In genomic region chr10:72308320-72308987, GRCh38 we compare ENCODE assay signal across 8 cellular contexts. TPM values are rescaled to one million over a fixed set of nuclear protein-coding genes. Genes with fewer than 3 reads are reported as not detected.
DNase-seq lines count a peak whose midpoint lies in the region; ATAC-seq and TF ChIP-seq lines count a peak whose summit lies in the region.

No MANE protein-coding gene starts in this region.

- WGBS in spleen, 5 donors = 51 to 70% (median 57%) methylated on average over 7 of the region's 7 CpGs

- H3K4me1 ChIP-seq in cardiac muscle cell (ENCODE audit: low read depth) (peaks cover 7% of the 10 kb centered on the region), spleen (peaks cover 36 to 88% (median 66%) of the 10 kb centered on the region in 6 donors)

- peak overlapping the region; percentile 76 for H3K27ac Mint-ChIP-seq in activated CD4-positive, alpha-beta memory T cell treated with anti-CD3 and anti-CD28 coated beads, Interleukin-2, amount 10 ng/mL, durations not matched to agents 7 days and 5 days

- H3K4me3 Mint-ChIP-seq in activated CD4-positive, alpha-beta memory T cell treated with anti-CD3 and anti-CD28 coated beads, Interleukin-2, amount 10 ng/mL, durations not matched to agents 7 days and 5 days = no peak overlapping the region

- H3K4me1 Mint-ChIP-seq in activated CD4-positive, alpha-beta memory T cell treated with anti-CD3 and anti-CD28 coated beads, Interleukin-2, amount 10 ng/mL, durations not matched to agents 7 days and 5 days = peaks cover 67% of the 10 kb centered on the region

- TF ChIP-seq CTCF in cardiac muscle cell (IDR thresholded peaks at IDR 0.05; ENCODE audit: low read depth, low read length) (no peak), spleen (IDR thresholded peaks at IDR 0.05 in 8 of 11, conservative IDR thresholded peaks at IDR 0.05 in 3 of 11) (peak in 2 of 11 experiments; percentile 16 to 26)

- POLR2A ChIA-PET in activated CD4-positive, alpha-beta memory T cell treated with anti-CD3 and anti-CD28 coated beads, Interleukin-2, amount 10 ng/mL, durations not matched to agents 7 days and 5 days (lab: Charles Lee) = interaction anchor here (0.7 to 23.5 kb wide), 11 partner anchors 9 to 60 kb away, joined by 3 to 448 read pairs (median 6); partner anchors contain the start of gene DDIT4

- no peaks in the 10 kb centered on the region for H3K9me3 Mint-ChIP-seq in activated CD4-positive, alpha-beta memory T cell treated with anti-CD3 and anti-CD28 coated beads, Interleukin-2, amount 10 ng/mL, durations not matched to agents 7 days and 5 days

- DNase-seq in AG08395 (ENCODE audit: low spot score) (peak; percentile 67), HT-29 (ENCODE audit: low spot score) (peak; percentile 80), cardiac muscle cell (ENCODE audit: low read depth in 1 of 2, low spot score in 1 of 2) (peak; percentile 64 to 98), spleen (peak; percentile 81), NCI-H128 (lab: John Stamatoyannopoulos, UW; ENCODE audit: unreplicated experiment) (no peak), NCI-H748 (lab: John Stamatoyannopoulos, UW; ENCODE audit: unreplicated experiment) (no peak)
- DNase-seq in activated CD4-positive, alpha-beta memory T cell treated with anti-CD3 and anti-CD28 coated beads, Interleukin-2, amount 10 ng/mL, durations not matched to agents 7 days and 5 days = peak; percentile 55

- no peak for ATAC-seq in HG03097 (IDR thresholded peaks at IDR 0.05; ENCODE audit: low FRiP score, unreplicated experiment)

- no peaks in the 10 kb centered on the region for H3K36me3 ChIP-seq in cardiac muscle cell
- no peaks in the 10 kb centered on the region for H3K36me3 ChIP-seq in spleen

- H3K27me3 Mint-ChIP-seq in activated CD4-positive, alpha-beta memory T cell treated with anti-CD3 and anti-CD28 coated beads, Interleukin-2, amount 10 ng/mL, durations not matched to agents 7 days and 5 days = no peaks in the 10 kb centered on the region

- H3K27me3 ChIP-seq in cardiac muscle cell (no peaks in the 10 kb centered on the region), spleen (replicated peaks in 1 of 7) (no peaks in the 10 kb centered on the region)

- H3K27ac ChIP-seq in cardiac muscle cell = no peak overlapping the region
- peak overlapping the region; percentile 8 to 74 (median 60) for H3K27ac ChIP-seq in spleen

- CTCF ChIA-PET in activated CD4-positive, alpha-beta memory T cell treated with anti-CD3 and anti-CD28 coated beads, Interleukin-2, amount 10 ng/mL, durations not matched to agents 7 days and 5 days (lab: Charles Lee) = interaction anchor here (0.5 to 2.0 kb wide), 7 partner anchors 8 to 220 kb away, joined by 3 to 14 read pairs (median 4); partner anchors contain the start of genes DDIT4 and SPOCK2

- H3K4me3 ChIP-seq in cardiac muscle cell (no peak overlapping the region), spleen (no peak overlapping the region)

- H3K9me3 ChIP-seq in cardiac muscle cell (ENCODE audit: low read depth) = no peaks in the 10 kb centered on the region
- H3K9me3 ChIP-seq in spleen = no peaks in the 10 kb centered on the region

- intact Hi-C loops in spleen (cut with DNase I; ENCODE audit: low total_unique reads) = no loop called here

- no peak for TF ChIP-seq POLR2A in spleen (IDR thresholded peaks at IDR 0.05)

- no peaks in the 10 kb centered on the region for H3K36me3 Mint-ChIP-seq in activated CD4-positive, alpha-beta memory T cell treated with anti-CD3 and anti-CD28 coated beads, Interleukin-2, amount 10 ng/mL, durations not matched to agents 7 days and 5 days (ENCODE audit: low read depth)

RNA-seq across cellular contexts. Expression of gene DDIT4, which starts 34.7 kb away (rescaled TPM):
- 88.4 and 107 TPM in 2 replicates for total RNA-seq in HT-29 (2014; rRNA removed; shearing (Covaris generic))
- total RNA-seq in activated CD4-positive, alpha-beta memory T cell treated with anti-CD3 and anti-CD28 coated beads, Interleukin-2, amount 10 ng/mL, durations not matched to agents 7 days and 5 days = 100 to 1,000 TPM; 475 to 481 TPM
- total RNA-seq in cardiac muscle cell (213 and 227 TPM in 2 replicates), spleen (100 to 1,000 TPM; 103 to 308 (median 249) TPM)
- polyA plus RNA-seq in cardiac muscle cell (210 and 276 TPM in 2 replicates), spleen (100 to 1,000 TPM in 2 of 3 donors, 10 to 100 TPM in 1; 99.3 to 247 (median 209) TPM)

RNA-seq across cellular contexts. Expression of gene DNAJB12, which starts 46.3 kb away (rescaled TPM):
- total RNA-seq in HT-29 (2014; rRNA removed; shearing (Covaris generic)) = 54.4 and 58.1 TPM in 2 replicates
- total RNA-seq in activated CD4-positive, alpha-beta memory T cell treated with anti-CD3 and anti-CD28 coated beads, Interleukin-2, amount 10 ng/mL, durations not matched to agents 7 days and 5 days = 10 to 100 TPM; 23.8 to 26.7 TPM
- total RNA-seq in cardiac muscle cell (29.3 and 32.0 TPM in 2 replicates), spleen (10 to 100 TPM; 32.7 to 55.4 (median 41.6) TPM)
- polyA plus RNA-seq in cardiac muscle cell (23.8 and 34.2 TPM in 2 replicates), spleen (10 to 100 TPM; 13.6 to 16.5 (median 14.3) TPM)

Comparison
In these comparisons a context has a peak if more than half of its experiments do, and no peak if none do; other contexts are left out.
1. DNase-seq: peak in AG08395 (single experiment), HT-29 (single experiment), activated CD4-positive, alpha-beta memory T cell treated with anti-CD3 and anti-CD28 coated beads, Interleukin-2, amount 10 ng/mL, durations not matched to agents 7 days and 5 days (single experiment), cardiac muscle cell (2 of 2) and spleen (single experiment); none in NCI-H128 (single experiment) and NCI-H748 (single experiment).